In the genomic region with DNA sequence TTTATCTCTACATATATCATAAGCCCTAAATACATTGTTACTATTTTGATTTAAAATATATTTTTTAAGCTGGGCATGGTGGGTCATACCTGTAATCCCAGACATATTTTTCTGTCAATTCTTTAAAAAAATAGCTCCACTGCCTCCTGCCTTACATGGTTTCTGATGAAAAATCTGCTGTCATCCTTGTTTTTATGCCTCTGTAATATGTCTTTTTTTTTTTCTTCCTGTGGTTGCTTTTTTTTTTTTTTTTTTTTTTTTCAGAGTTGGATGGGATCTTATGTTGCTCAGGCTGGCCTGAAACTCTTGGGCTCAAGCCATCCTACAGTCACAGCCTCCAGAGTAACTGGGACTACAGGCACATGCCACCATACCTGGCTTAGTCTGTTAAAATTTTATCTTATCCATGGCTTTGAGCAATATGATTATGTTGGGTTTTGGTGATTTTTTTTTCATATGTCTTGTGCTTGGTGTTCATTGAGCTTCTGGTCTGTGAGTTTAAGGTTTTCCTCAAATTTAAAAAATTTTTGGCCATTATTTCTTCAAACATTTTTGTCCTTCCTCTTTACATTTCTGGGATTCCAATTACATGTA, we compare ENCODE assay signal across 26 cellular contexts. TPM values are rescaled to one million over a fixed set of nuclear protein-coding genes. Genes with fewer than 3 reads are reported as not detected.
DNase-seq lines count a peak whose midpoint lies in the region; ATAC-seq, FAIRE-seq and TF ChIP-seq lines count a peak whose summit lies in the region.
"Had no signal": no experiment of that assay in that cellular context is flagged by ENCODE, and none has a peak within 500 bp of the region (broad histone marks: within the 10 kb centered on the region; RNA-seq: fewer than 3 reads in every experiment).

No MANE protein-coding gene starts in this region.

- no peaks in the 10 kb centered on the region for H4K20me1 ChIP-seq in GM12878 (ENCODE audit: control insufficient read depth, insufficient read depth)
- H4K20me1 ChIP-seq: BLaER1 treated with 17β-estradiol and CSF1 and Interleukin-3, amounts not matched to agents 10 nM and 100 nM had no signal

- BruUV-seq in GM12878 (replicated peaks; lab: Mats Ljungman, UMichigan) = no TSS peak

- no peak overlapping the region for H3K9ac ChIP-seq in GM12878 (ENCODE audit: control insufficient read depth, insufficient read depth, low read length)
- H3K9ac ChIP-seq: BLaER1 treated with 17β-estradiol and CSF1 and Interleukin-3, amounts not matched to agents 10 nM and 100 nM had no signal

- in situ Hi-C loops in GM12878 (cut with MboI) = no loop called here

- H3K4me2 ChIP-seq in GM12878 (ENCODE audit: control insufficient read depth, insufficient read depth) = no peak overlapping the region
- H3K4me2 ChIP-seq: A549; BLaER1 treated with 17β-estradiol and CSF1 and Interleukin-3, amounts not matched to agents 10 nM and 100 nM had no signal

- POLR2A ChIA-PET in HEK293 (lab: Yijun Ruan, JAX) = interaction anchor here (0.6 to 0.8 kb wide), 5 partner anchors 10 to 414 kb away, joined by 3 to 6 read pairs (median 4); partner anchors contain the start of genes EDARADD and MTR
- POLR2A ChIA-PET in GM12878 (lab: Charles Lee) = interaction anchor here (0.6 kb wide), 2 partner anchors 11 to 50 kb away, joined by 3 to 4 read pairs; no protein-coding TSS in a partner anchor

- SMC1A ChIA-PET in GM12878 (lab: Charles Lee; ENCODE audit: uncharacterized antibody, unreplicated experiment) = interaction anchor here (0.8 to 1.2 kb wide), 4 partner anchors 11 to 15 kb away, joined by 3 to 7 read pairs (median 4); partner anchors contain the start of gene EDARADD

- intact Hi-C loops in GM12878 (cut with micrococcal nuclease; ENCODE audit: unreplicated experiment) = no loop called here

- ATAC-seq in GM12878 = no peak
- ATAC-seq: A549, Panc1 had no signal

- H3K4me3 ChIP-seq in HEK293 (ENCODE audit: low read depth, low read length) (no peak overlapping the region), GM12878 (no peak overlapping the region)
- H3K4me3 ChIP-seq: A549; BLaER1 treated with 17β-estradiol and CSF1 and Interleukin-3, amounts not matched to agents 10 nM and 100 nM; MG63 had no signal

- no peak overlapping the region for H2AFZ ChIP-seq in GM12878 (ENCODE audit: control insufficient read depth, low read depth, low read length)

- no peaks in the 10 kb centered on the region for H3K79me2 ChIP-seq in GM12878 (ENCODE audit: control insufficient read depth, insufficient read depth, low read length)

- no peak for FAIRE-seq in GM12878 (lab: Jason Lieb, UNC)
- FAIRE-seq in frontal cortex (lab: Jason Lieb, UNC) = no peak
- FAIRE-seq: A549, GM18507, H54 had no signal

- DNase-seq in NCI-H2171 treated with DMSO at 0.1 percent for 48 hours (lab: John Stamatoyannopoulos, UW) = peak; percentile 43
- no peak for DNase-seq in NCI-H2171 (lab: John Stamatoyannopoulos, UW)
- DNase-seq in OCI-M1 (lab: John Stamatoyannopoulos, UW) = peak; percentile 36
- no peak for DNase-seq in GM12878 (ENCODE audit: low read depth, low spot score)
- no peak for DNase-seq in frontal cortex (ENCODE audit: low spot score in 2 of 2)
- DNase-seq in activated gamma-delta T cell treated with Interleukin-2 at 50 U/mL for 16 hours = no peak
- DNase-seq: AML-193; CD4-positive, alpha-beta T cell; DND-41; HFFc6; KBM-7; MG63; NCI-H1417 treated with DMSO at 0.1 percent for 48 hours; NCI-H1694 treated with DMSO at 0.1 percent for 48 hours; NCI-H2081; NCI-H446 treated with DMSO at 0.1 percent for 48 hours; NCI-H526; NCI-H82; SHP77 treated with DMSO at 0.1 percent for 48 hours had no signal

- CTCF ChIA-PET in HEK293 (lab: Yijun Ruan, JAX) (interaction anchor here (0.6 to 1.8 kb wide), 4 partner anchors 11 to 178 kb away, joined by 3 to 4 read pairs (median 3); no protein-coding TSS in a partner anchor), GM12878 (lab: Yijun Ruan, JAX) (interaction anchor here (0.6 to 1.8 kb wide), 3 partner anchors 10 to 1174 kb away, joined by 3 to 4 read pairs (median 3); no protein-coding TSS in a partner anchor)

- H3K4me1 ChIP-seq in HEK293 (ENCODE audit: control insufficient read depth, insufficient read depth, low read length) (no peaks in the 10 kb centered on the region), GM12878 (ENCODE audit: control insufficient read depth, insufficient read depth, low read length) (no peaks in the 10 kb centered on the region)
- H3K4me1 ChIP-seq: A549; BLaER1 treated with 17β-estradiol and CSF1 and Interleukin-3, amounts not matched to agents 10 nM and 100 nM had no signal

- no peak for TF ChIP-seq EP300 in GM12878 (IDR thresholded peaks at IDR 0.05; ENCODE audit: borderline replicate concordance in 1 of 2, control insufficient read depth in 1 of 2, low read depth in 2 of 2, low read length in 2 of 2)

- H3K27me3 ChIP-seq in GM12878 (replicated peaks in 1 of 2; ENCODE audit: control insufficient read depth in 2 of 2, insufficient read depth in 2 of 2, low read length in 1 of 2) = no peaks in the 10 kb centered on the region
- H3K27me3 ChIP-seq: BLaER1 treated with 17β-estradiol and CSF1 and Interleukin-3, amounts not matched to agents 10 nM and 100 nM; MG63 had no signal

- TF ChIP-seq CTCF in HEK293 (tag by site-specific recombination; IDR thresholded peaks at IDR 0.05) (no peak), GM12878 (IDR thresholded peaks at IDR 0.05 in 2 of 3, conservative IDR thresholded peaks at IDR 0.05 in 1 of 3; ENCODE audit: control insufficient read depth in 2 of 3, extremely low read depth in 1 of 3, insufficient read depth in 1 of 3, low read depth in 3 of 3, low read length in 3 of 3) (no peak)

- RAD21 ChIA-PET in GM12878 (lab: Charles Lee; ENCODE audit: unreplicated experiment) = interaction anchor here (0.7 to 1.2 kb wide), 3 partner anchors 13 to 104 kb away, joined by 3 to 4 read pairs (median 3); partner anchors contain the start of gene EDARADD

- H3K36me3 ChIP-seq in HEK293 (ENCODE audit: control insufficient read depth in 2 of 2, insufficient read depth in 1 of 2, low read length in 2 of 2) (no peaks in the 10 kb centered on the region), GM12878 (ENCODE audit: control insufficient read depth in 2 of 2, insufficient read depth in 2 of 2, low read length in 1 of 2) (no peaks in the 10 kb centered on the region)
- H3K36me3 ChIP-seq: BLaER1 treated with 17β-estradiol and CSF1 and Interleukin-3, amounts not matched to agents 10 nM and 100 nM; MG63 had no signal

- H3K27ac ChIP-seq in HEK293 (ENCODE audit: extremely low read depth, low read depth, low read length) = no peak overlapping the region
- no peak overlapping the region for H3K27ac ChIP-seq in GM12878 (ENCODE audit: control insufficient read depth, insufficient read depth)
- H3K27ac ChIP-seq: A549; BLaER1 treated with 17β-estradiol and CSF1 and Interleukin-3, amounts not matched to agents 10 nM and 100 nM; RWPE1 had no signal

- no peak for TF ChIP-seq RAD21 in GM12878 (IDR thresholded peaks at IDR 0.05; ENCODE audit: insufficient read depth, low read depth, low read length)

- H3K9me3 ChIP-seq in HEK293 (ENCODE audit: control insufficient read depth, insufficient read depth, low read depth, low read length) (no peaks in the 10 kb centered on the region), GM12878 (replicated peaks; ENCODE audit: control insufficient read depth, insufficient read depth, low read length) (no peaks in the 10 kb centered on the region; the same call in 1 of the 3 replicates)

- TF ChIP-seq POLR2A in GM12878 (IDR thresholded peaks at IDR 0.05; ENCODE audit: low read depth, low read length) = no peak

TF ChIP-seq in GM12878, 131 proteins besides CTCF, POLR2A, EP300 and RAD21:
- peak; percentile 88 for TF ChIP-seq ZNF384 (IDR thresholded peaks at IDR 0.05; ENCODE audit: borderline replicate concordance, low read depth, low read length)
- no peak for TF ChIP-seq PAX5 (IDR thresholded peaks at IDR 0.05; ENCODE audit: borderline replicate concordance, low read depth, low read length)
- TF ChIP-seq, protein P1, sequence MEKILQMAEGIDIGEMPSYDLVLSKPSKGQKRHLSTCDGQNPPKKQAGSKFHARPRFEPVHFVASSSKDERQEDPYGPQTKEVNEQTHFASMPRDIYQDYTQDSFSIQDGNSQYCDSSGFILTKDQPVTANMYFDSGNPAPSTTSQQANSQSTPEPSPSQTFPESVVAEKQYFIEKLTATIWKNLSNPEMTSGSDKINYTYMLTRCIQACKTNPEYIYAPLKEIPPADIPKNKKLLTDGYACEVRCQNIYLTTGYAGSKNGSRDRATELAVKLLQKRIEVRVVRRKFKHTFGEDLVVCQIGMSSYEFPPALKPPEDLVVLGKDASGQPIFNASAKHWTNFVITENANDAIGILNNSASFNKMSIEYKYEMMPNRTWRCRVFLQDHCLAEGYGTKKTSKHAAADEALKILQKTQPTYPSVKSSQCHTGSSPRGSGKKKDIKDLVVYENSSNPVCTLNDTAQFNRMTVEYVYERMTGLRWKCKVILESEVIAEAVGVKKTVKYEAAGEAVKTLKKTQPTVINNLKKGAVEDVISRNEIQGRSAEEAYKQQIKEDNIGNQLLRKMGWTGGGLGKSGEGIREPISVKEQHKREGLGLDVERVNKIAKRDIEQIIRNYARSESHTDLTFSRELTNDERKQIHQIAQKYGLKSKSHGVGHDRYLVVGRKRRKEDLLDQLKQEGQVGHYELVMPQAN (conservative IDR thresholded peaks at IDR 0.05) = no peak
- TF ChIP-seq CBX5 (IDR thresholded peaks at IDR 0.05; ENCODE audit: low read depth) = peak; percentile 96
- peak; percentile 23; the same call in 1 of the 2 replicates for TF ChIP-seq RUNX3 (IDR thresholded peaks at IDR 0.05; ENCODE audit: low read length)

RNA-seq across cellular contexts. Expression of gene EDARADD, which starts 12.4 kb away (rescaled TPM):
- total RNA-seq in GM12878 (2013; cell fraction: nucleolus; rRNA removed) = 1.4 TPM in 2 replicates
- total RNA-seq in GM12878 (2014; rRNA removed) = 4.6 and 6.1 TPM in 2 replicates
- total RNA-seq in GM12878 (2014; rRNA removed; fragmentation: Illumina TruSeq; extraction: Trizol) = 3.9 and 4.8 TPM in 2 replicates
- total RNA-seq in GM12878 (2021) = 4.8 and 5.8 TPM in 2 replicates
- polyA plus RNA-seq in GM12878 (2011; ENCODE audit: low read depth) = 1.7 TPM
- 5.1 and 5.2 TPM in 2 replicates for polyA plus RNA-seq in GM12878 (2011; rRNA removed)
- polyA plus RNA-seq in GM12878 (2011; cell fraction: cytosol; rRNA removed) = 4.3 and 4.4 TPM in 2 replicates
- 2.3 and 3.6 TPM in 2 replicates for polyA plus RNA-seq in GM12878 (2011; cell fraction: nucleus; rRNA removed)
- 1.4 and 1.5 TPM in 2 replicates for polyA plus RNA-seq in GM12878 (2012)
- 5.0 and 5.8 TPM in 2 replicates for polyA plus RNA-seq in GM12878 (2014; fragmentation: Illumina TruSeq; extraction: Trizol)
- polyA plus RNA-seq in GM12878 (2014; fragmentation: Nextera tagmentation; extraction: Ambion mirVana) = 1 to 10 TPM in 1 of 2 experiments, under 1 TPM in 1; 0.58 to 1.6 TPM
- 3.4 and 4.0 TPM in 2 replicates for polyA plus RNA-seq in GM12878 (2014; rRNA removed)
- polyA plus RNA-seq in GM12878 (2016; fragmentation: Nextera tagmentation; extraction: Ambion mirVana) = 1 to 10 TPM; 4.3 to 6.0 TPM
- 4.6 and 5.9 TPM in 2 replicates for polyA minus RNA-seq in GM12878 (2011; rRNA and poly(A)+ RNA removed)
- 1.7 and 2.5 TPM in 2 replicates for polyA minus RNA-seq in GM12878 (2011; cell fraction: cytosol; rRNA and poly(A)+ RNA removed)
- polyA minus RNA-seq in GM12878 (2011; cell fraction: nucleus; rRNA and poly(A)+ RNA removed) = 1.9 and 2.3 TPM in 2 replicates
- 3.7 TPM for total RNA-seq in frontal cortex

Comparison
In these comparisons a context has a peak if more than half of its experiments do, and no peak if none do; other contexts are left out.
1. DNase-seq: peak in NCI-H2171 treated with DMSO at 0.1 percent for 48 hours (single experiment) and OCI-M1 (single experiment); none in NCI-H2171 (single experiment), GM12878 (single experiment), frontal cortex (0 of 2) and activated gamma-delta T cell treated with Interleukin-2 at 50 U/mL for 16 hours (single experiment).